ENCODE assay signal across 10 cellular contexts in the genomic region with DNA sequence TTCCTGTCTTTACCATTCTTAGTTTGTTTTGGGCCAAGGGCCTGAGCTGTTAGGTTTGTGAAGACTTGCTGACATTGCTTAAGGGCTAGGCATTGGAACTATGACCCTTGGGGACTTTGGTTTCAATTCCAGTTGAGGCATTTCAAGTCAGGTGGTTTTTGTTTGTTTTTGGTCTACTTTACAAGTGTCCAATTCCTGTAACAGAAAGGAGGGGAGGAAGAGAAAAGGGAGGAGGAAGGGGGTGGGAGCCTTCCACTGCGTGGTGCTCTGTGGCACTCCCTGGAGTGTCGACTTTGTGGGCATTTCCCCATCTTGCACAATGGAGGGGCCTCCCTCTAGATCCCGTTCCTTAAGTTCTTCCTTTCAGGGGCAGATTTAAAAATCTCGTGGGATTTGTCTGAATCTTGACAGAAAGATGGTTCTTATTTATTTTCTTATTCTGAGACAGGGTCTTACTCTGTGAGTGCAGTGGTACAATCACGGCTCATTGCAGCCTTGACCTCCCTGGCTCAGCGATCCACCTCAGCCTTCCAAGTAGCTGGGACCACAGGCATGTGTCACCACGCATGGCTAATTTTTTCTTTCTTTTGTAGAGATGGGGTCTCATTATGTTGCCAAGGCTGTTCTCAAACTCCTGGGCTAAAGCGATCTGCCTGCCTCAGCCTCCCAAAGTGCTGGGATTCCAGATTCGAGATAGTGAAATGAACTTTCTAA. TPM values are rescaled to one million over a fixed set of nuclear protein-coding genes. Genes with fewer than 3 reads are reported as not detected.
DNase-seq lines count a peak whose midpoint lies in the region; ATAC-seq, FAIRE-seq and TF ChIP-seq lines count a peak whose summit lies in the region.
"Had no signal": no experiment of that assay in that cellular context is flagged by ENCODE, and none has a peak within 500 bp of the region (broad histone marks: within the 10 kb centered on the region; RNA-seq: fewer than 3 reads in every experiment).

No MANE protein-coding gene starts in this region.

- no peak for TF ChIP-seq CTCF in dorsolateral prefrontal cortex (IDR thresholded peaks at IDR 0.05 in 54 of 56, conservative IDR thresholded peaks at IDR 0.05 in 2 of 56; ENCODE audit: low read depth in 1 of 56, partially characterized antibody in 56 of 56)
- TF ChIP-seq CTCF in nephron (IDR thresholded peaks at IDR 0.05; ENCODE audit: unreplicated experiment in 3 of 3): no peak
- TF ChIP-seq CTCF in vagina (IDR thresholded peaks at IDR 0.05): no peak
- no peak for TF ChIP-seq CTCF in BE2C (IDR thresholded peaks at IDR 0.05; ENCODE audit: low read depth, low read length)

- no peak for ATAC-seq in activated CD8-positive, alpha-beta memory T cell treated with anti-CD3 and anti-CD28 coated beads, Interleukin-2, amount 10 ng/mL, durations not matched to agents 7 days and 5 days

- H3K36me3 Mint-ChIP-seq in activated CD8-positive, alpha-beta memory T cell treated with anti-CD3 and anti-CD28 coated beads, Interleukin-2, amount 10 ng/mL, durations not matched to agents 7 days and 5 days: no peaks in the 10 kb centered on the region
- no peaks in the 10 kb centered on the region for H3K36me3 Mint-ChIP-seq in nephron (ENCODE audit: low read depth)

- peak overlapping the region in 55 of 59 donors; percentile 9 to 94 (median 85) for H3K27ac ChIP-seq in dorsolateral prefrontal cortex
- H3K27ac ChIP-seq in vagina: peak overlapping the region; percentile 80

- H3K4me1 ChIP-seq in vagina: peaks cover 57% of the 10 kb centered on the region
- no peaks in the 10 kb centered on the region for H3K4me1 ChIP-seq in BE2C

- peak; percentile 7 for DNase-seq in activated CD8-positive, alpha-beta memory T cell treated with anti-CD3 and anti-CD28 coated beads for 24 hours
- DNase-seq in activated CD8-positive, alpha-beta memory T cell treated with anti-CD3 and anti-CD28 coated beads, Interleukin-2, amount 10 ng/mL, durations not matched to agents 7 days and 5 days: no peak
- DNase-seq in dorsolateral prefrontal cortex (no peak), vagina (ENCODE audit: extremely low spot score in 2 of 2) (no peak), frontal cortex (ENCODE audit: low spot score in 2 of 2) (no peak), SHP77 treated with DMSO at 0.1 percent for 48 hours (lab: John Stamatoyannopoulos, UW) (no peak), BE2C (no peak)

- TF ChIP-seq POLR2A in vagina (IDR thresholded peaks at IDR 0.05): no peak

- no peaks in the 10 kb centered on the region for H3K36me3 ChIP-seq in vagina
- H3K36me3 ChIP-seq in BE2C: no peaks in the 10 kb centered on the region

- no peaks in the 10 kb centered on the region for H3K27me3 ChIP-seq in dorsolateral prefrontal cortex
- H3K27me3 ChIP-seq in vagina: no peaks in the 10 kb centered on the region
- no peaks in the 10 kb centered on the region; the same call in 1 of the 2 replicates for H3K27me3 ChIP-seq in BE2C

- CTCF ChIA-PET in activated CD8-positive, alpha-beta memory T cell treated with anti-CD3 and anti-CD28 coated beads, Interleukin-2, amount 10 ng/mL, durations not matched to agents 7 days and 5 days (lab: Charles Lee): interaction anchor here (0.8 to 4.7 kb wide), 7 partner anchors 44 to 260 kb away, joined by 3 to 68 read pairs (median 4); no protein-coding TSS in a partner anchor

- H3K4me1 Mint-ChIP-seq in activated CD8-positive, alpha-beta memory T cell treated with anti-CD3 and anti-CD28 coated beads, Interleukin-2, amount 10 ng/mL, durations not matched to agents 7 days and 5 days: peaks cover 3% of the 10 kb centered on the region
- peaks cover 41% of the 10 kb centered on the region for H3K4me1 Mint-ChIP-seq in nephron

- H3K4me3 Mint-ChIP-seq in activated CD8-positive, alpha-beta memory T cell treated with anti-CD3 and anti-CD28 coated beads, Interleukin-2, amount 10 ng/mL, durations not matched to agents 7 days and 5 days: no peak overlapping the region
- peak overlapping the region in 2 of 3 experiments; percentile 4 to 24 for H3K4me3 Mint-ChIP-seq in nephron
- H3K4me3 Mint-ChIP-seq: activated T-helper 1 cell treated with anti-CD3 and anti-CD28 coated beads, Interleukin-12 subunit alpha, Interleukin-12 subunit beta, Interleukin-2, Interleukin-4 antibody, amounts not matched to agents 30 ng/mL and 10 ng/mL and 1 ng/mL, durations not matched to agents 14 hours and 24 hours and 36 hours had no signal

- FAIRE-seq in frontal cortex (lab: Jason Lieb, UNC): no peak
- FAIRE-seq: colon had no signal

- intact Hi-C loops in dorsolateral prefrontal cortex (cut with DNase I) (loop anchor here (2.0 to 5.0 kb wide), 7 partner anchors 57 to 163 kb away; a partner anchor contains a TSS), vagina (cut with DNase I) (loop anchor here (5.0 kb wide), 3 partner anchors 62 to 152 kb away; a partner anchor contains a TSS)

- H3K9me3 ChIP-seq in vagina (no peaks in the 10 kb centered on the region), BE2C (no peaks in the 10 kb centered on the region)

- no peak overlapping the region for H3K27ac Mint-ChIP-seq in activated CD8-positive, alpha-beta memory T cell treated with anti-CD3 and anti-CD28 coated beads, Interleukin-2, amount 10 ng/mL, durations not matched to agents 7 days and 5 days
- H3K27ac Mint-ChIP-seq in nephron: peak overlapping the region; percentile 37 to 91 (median 71)
- H3K27ac Mint-ChIP-seq: activated T-helper 1 cell treated with anti-CD3 and anti-CD28 coated beads, Interleukin-12 subunit alpha, Interleukin-12 subunit beta, Interleukin-2, Interleukin-4 antibody, amounts not matched to agents 30 ng/mL and 10 ng/mL and 1 ng/mL, durations not matched to agents 14 hours and 24 hours and 36 hours had no signal

- no peaks in the 10 kb centered on the region for H3K9me3 Mint-ChIP-seq in activated CD8-positive, alpha-beta memory T cell treated with anti-CD3 and anti-CD28 coated beads, Interleukin-2, amount 10 ng/mL, durations not matched to agents 7 days and 5 days (ENCODE audit: low read depth)
- H3K9me3 Mint-ChIP-seq in nephron: no peaks in the 10 kb centered on the region
- H3K9me3 Mint-ChIP-seq: activated T-helper 1 cell treated with anti-CD3 and anti-CD28 coated beads, Interleukin-12 subunit alpha, Interleukin-12 subunit beta, Interleukin-2, Interleukin-4 antibody, amounts not matched to agents 30 ng/mL and 10 ng/mL and 1 ng/mL, durations not matched to agents 14 hours and 24 hours and 36 hours had no signal

- H3K4me3 ChIP-seq in dorsolateral prefrontal cortex (no peak overlapping the region), vagina (no peak overlapping the region), BE2C (ENCODE audit: low read depth, low read length) (no peak overlapping the region)

- H3K27me3 Mint-ChIP-seq in activated CD8-positive, alpha-beta memory T cell treated with anti-CD3 and anti-CD28 coated beads, Interleukin-2, amount 10 ng/mL, durations not matched to agents 7 days and 5 days: peaks cover 80% of the 10 kb centered on the region
- H3K27me3 Mint-ChIP-seq in nephron (ENCODE audit: low read depth): no peaks in the 10 kb centered on the region

RNA-seq across cellular contexts. Expression of a gene that starts 59.5 kb away (rescaled TPM):
- 1 to 10 TPM; 7.7 to 8.6 TPM for total RNA-seq in activated CD8-positive, alpha-beta memory T cell treated with anti-CD3 and anti-CD28 coated beads, Interleukin-2, amount 10 ng/mL, durations not matched to agents 7 days and 5 days
- total RNA-seq in dorsolateral prefrontal cortex: 10 to 100 TPM; 28.9 to 62.9 (median 42.7) TPM
- 102 TPM for total RNA-seq in vagina
- total RNA-seq in frontal cortex: 89.3 TPM
- polyA plus RNA-seq in BE2C (2012; ENCODE audit: insufficient read depth, insufficient read length, low read depth): 31.7 TPM
